Comparison of ENCODE assay signal across 22 cellular contexts in genomic region chr5:10678236-10678635, GRCh38.
DNase-seq lines count a peak whose midpoint lies in the region; ATAC-seq and TF ChIP-seq lines count a peak whose summit lies in the region.
"Had no signal": no experiment of that assay in that cellular context is flagged by ENCODE, and none has a peak within 500 bp of the region (broad histone marks: within the 10 kb centered on the region; RNA-seq: fewer than 3 reads in every experiment).

No MANE protein-coding gene starts in this region.

- H4K12ac ChIP-seq in trophoblast cell (ENCODE audit: low read depth, low read length): no peak overlapping the region

- H3K4me2 ChIP-seq in trophoblast cell (ENCODE audit: low read length): no peak overlapping the region
- H3K4me2 ChIP-seq: KMS-11 had no signal

- H3K27me3 ChIP-seq in trophoblast cell (ENCODE audit: insufficient read depth, low read length): no peaks in the 10 kb centered on the region
- no peaks in the 10 kb centered on the region for H3K27me3 ChIP-seq in Peyer's patch

- H3K4me3 ChIP-seq in trophoblast cell (ENCODE audit: low read depth, low read length) (no peak overlapping the region), Peyer's patch (no peak overlapping the region)
- H3K4me3 ChIP-seq: heart left ventricle, psoas muscle had no signal

- no peak overlapping the region for H3K4ac ChIP-seq in trophoblast cell (ENCODE audit: low read depth, low read length)

- H3K4me1 ChIP-seq in trophoblast cell (ENCODE audit: control insufficient read depth in 1 of 2, insufficient read depth in 2 of 2, low read length in 2 of 2) (peaks cover 0 to 2% of the 10 kb centered on the region in 2 experiments), Peyer's patch (no peaks in the 10 kb centered on the region)
- H3K4me1 ChIP-seq: psoas muscle had no signal

- no peak for TF ChIP-seq CTCF in Peyer's patch (IDR thresholded peaks at IDR 0.05)

- ATAC-seq in GM18870 (IDR thresholded peaks at IDR 0.05; ENCODE audit: unreplicated experiment) (no peak), GM21723 (IDR thresholded peaks at IDR 0.05; ENCODE audit: unreplicated experiment) (no peak)
- ATAC-seq: activated naive CD4-positive, alpha-beta T cell treated with anti-CD3 and anti-CD28 coated beads, Interleukin-2, amount 50 U/mL, for 72 hours; heart left ventricle; left cardiac atrium; psoas muscle; stimulated activated naive CD8-positive, alpha-beta T cell treated with anti-CD3 and anti-CD28 coated beads, Interleukin-15, amount 100 ng/mL, for 72 hours had no signal

- no peak overlapping the region for H2BK12ac ChIP-seq in trophoblast cell (ENCODE audit: low read length)

- no peak overlapping the region for H2BK120ac ChIP-seq in trophoblast cell (ENCODE audit: insufficient read depth, low read length, poor library complexity)

- no peaks in the 10 kb centered on the region for H3K79me1 ChIP-seq in trophoblast cell (ENCODE audit: low read length)

- no peak overlapping the region for H3K14ac ChIP-seq in trophoblast cell (ENCODE audit: low read length)

- H3K27ac ChIP-seq in trophoblast cell (ENCODE audit: low read depth, low read length): no peak overlapping the region
- H3K27ac ChIP-seq in Peyer's patch: no peak overlapping the region
- H3K27ac ChIP-seq: epithelial cell of prostate, heart left ventricle, KMS-11, psoas muscle, RWPE1 had no signal

- H3K9me3 ChIP-seq in trophoblast cell (ENCODE audit: insufficient read depth, low read depth, low read length) (peaks cover 4% of the 10 kb centered on the region), Peyer's patch (no peaks in the 10 kb centered on the region)
- H3K9me3 ChIP-seq: psoas muscle had no signal

- no peak overlapping the region for H2BK5ac ChIP-seq in trophoblast cell (ENCODE audit: low read depth, low read length, poor library complexity)

- TF ChIP-seq POLR2A in Peyer's patch (IDR thresholded peaks at IDR 0.05): no peak

- no peak overlapping the region for H4K91ac ChIP-seq in trophoblast cell (ENCODE audit: low read depth, low read length)

- DNase-seq in GM03348 (ENCODE audit: low spot score) (peak; percentile 45), M059J (ENCODE audit: low read depth) (peak; percentile 88), dedifferentiated amniotic fluid mesenchymal stem cell (ENCODE audit: extremely low spot score) (peak; percentile 46), trophoblast cell (peak; percentile 44 to 58), Peyer's patch (no peak), NCI-H748 (lab: John Stamatoyannopoulos, UW; ENCODE audit: unreplicated experiment) (no peak)
- DNase-seq: activated CD4-positive, alpha-beta memory T cell treated with anti-CD3 and anti-CD28 coated beads for 36 hours; activated CD4-positive, CD25-positive, alpha-beta regulatory T cell treated with anti-CD3 and anti-CD28 coated beads, Interleukin-2, amount 50 U/mL, for 72 hours; activated CD8-positive, alpha-beta memory T cell treated with anti-CD3 and anti-CD28 coated beads, Interleukin-2, amount 50 U/mL, for 48 hours; aorta; heart left ventricle; left cardiac atrium; NCI-H146; NCI-H2107; psoas muscle; stimulated activated naive CD8-positive, alpha-beta T cell treated with anti-CD3 and anti-CD28 coated beads, Interleukin-15, amount 100 ng/mL, for 72 hours had no signal

- no peak overlapping the region for H3K9ac ChIP-seq in trophoblast cell (ENCODE audit: low read length)
- H3K9ac ChIP-seq: KMS-11 had no signal

- H2AK5ac ChIP-seq in trophoblast cell (ENCODE audit: low read length): no peak overlapping the region

- H2AFZ ChIP-seq in trophoblast cell (ENCODE audit: insufficient read depth, low read length, poor library complexity): no peak overlapping the region

- no peak overlapping the region for H3K23ac ChIP-seq in trophoblast cell (ENCODE audit: low read length)

- H3K79me2 ChIP-seq in trophoblast cell (ENCODE audit: control insufficient read depth, insufficient read depth, low read length, poor library complexity): no peaks in the 10 kb centered on the region

- no peak overlapping the region for H4K8ac ChIP-seq in trophoblast cell (ENCODE audit: low read depth, low read length)

- no peak overlapping the region for H3K18ac ChIP-seq in trophoblast cell (ENCODE audit: low read length)

- H3K36me3 ChIP-seq in trophoblast cell (ENCODE audit: control insufficient read depth in 1 of 2, insufficient read depth in 2 of 2, low read length in 2 of 2) (peaks cover 43 to 54% of the 10 kb centered on the region in 2 experiments), Peyer's patch (peaks cover 0 to 61% (median 0%) of the 10 kb centered on the region in 3 donors)

- no CpG with 5 or more reads among the region's 2 CpGs for WGBS in trophoblast cell (ENCODE audit: extremely low coverage, insufficient coverage, insufficient read length)

Comparison
In these comparisons a context has a peak if more than half of its experiments do, and no peak if none do; other contexts are left out.
1. DNase-seq: peak in GM03348 (single experiment), M059J (single experiment), dedifferentiated amniotic fluid mesenchymal stem cell (single experiment) and trophoblast cell (2 of 2); none in Peyer's patch (0 of 3) and NCI-H748 (single experiment).